ENCODE assay signal across 1 cellular context in the genomic region with DNA sequence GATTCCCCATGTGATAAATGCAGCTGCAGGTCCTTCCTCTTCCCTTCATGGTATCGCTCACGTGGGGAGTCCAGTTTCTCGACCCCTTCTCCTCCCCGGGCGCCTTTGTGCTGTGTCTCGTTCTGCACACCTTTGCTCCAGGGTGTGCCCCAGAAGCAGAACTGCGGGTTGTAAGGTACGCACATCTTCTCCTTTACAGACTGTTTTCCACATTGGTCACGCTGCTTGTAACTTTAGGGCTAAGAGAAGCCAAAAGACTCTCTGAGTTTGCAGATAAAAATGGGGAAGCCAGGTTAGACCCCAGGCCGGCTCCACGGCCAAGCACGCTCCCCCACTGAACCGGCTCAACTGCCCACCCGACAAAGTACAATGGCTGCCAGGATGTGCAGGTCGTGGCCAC.
TF ChIP-seq lines count a peak whose summit lies in the region.

No MANE protein-coding gene starts in this region.

TF ChIP-seq in SK-N-SH, 30 proteins besides CTCF, POLR2A, EP300 and RAD21 (continued from another document):
- no peak for TF ChIP-seq REST (IDR thresholded peaks at IDR 0.05; ENCODE audit: low read depth, low read length)
- no peak for TF ChIP-seq SMC3 (IDR thresholded peaks at IDR 0.05; ENCODE audit: low read depth, low read length)
- no peak for TF ChIP-seq RXRA (IDR thresholded peaks at IDR 0.05; ENCODE audit: borderline replicate concordance, low read depth)
- no peak for TF ChIP-seq GABPA (IDR thresholded peaks at IDR 0.05; ENCODE audit: low read depth)
- no peak for TF ChIP-seq USF1 (IDR thresholded peaks at IDR 0.05; ENCODE audit: borderline replicate concordance, low read depth)
- TF ChIP-seq GATA2 (CRISPR knock-in tag; IDR thresholded peaks at IDR 0.05): no peak
- TF ChIP-seq, protein P1, sequence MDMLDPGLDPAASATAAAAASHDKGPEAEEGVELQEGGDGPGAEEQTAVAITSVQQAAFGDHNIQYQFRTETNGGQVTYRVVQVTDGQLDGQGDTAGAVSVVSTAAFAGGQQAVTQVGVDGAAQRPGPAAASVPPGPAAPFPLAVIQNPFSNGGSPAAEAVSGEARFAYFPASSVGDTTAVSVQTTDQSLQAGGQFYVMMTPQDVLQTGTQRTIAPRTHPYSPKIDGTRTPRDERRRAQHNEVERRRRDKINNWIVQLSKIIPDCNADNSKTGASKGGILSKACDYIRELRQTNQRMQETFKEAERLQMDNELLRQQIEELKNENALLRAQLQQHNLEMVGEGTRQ (IDR thresholded peaks at IDR 0.05; ENCODE audit: borderline replicate concordance, low read depth, low read length): no peak
- no peak for TF ChIP-seq ELF1 (IDR thresholded peaks at IDR 0.05)
- TF ChIP-seq ZBTB33 (IDR thresholded peaks at IDR 0.05; ENCODE audit: borderline replicate concordance, low read depth): no peak
- TF ChIP-seq CHD2 (IDR thresholded peaks at IDR 0.05; ENCODE audit: low read length, partially characterized antibody): no peak
- no peak for TF ChIP-seq EZH2phosphoT487 (IDR thresholded peaks at IDR 0.05; ENCODE audit: borderline replicate concordance, low read depth)
